Comparison of ENCODE assay signal across 12 cellular contexts in genomic region chr3:69252631-69253030, GRCh38.
"Had no signal": no experiment of that assay in that cellular context is flagged by ENCODE, and none has a peak within 500 bp of the region (broad histone marks: within the 10 kb centered on the region; RNA-seq: fewer than 3 reads in every experiment).

No MANE protein-coding gene starts in this region.

- H3K4me1 ChIP-seq: heart left ventricle, suprapubic skin had no signal

- H3K27me3 ChIP-seq: heart left ventricle, sigmoid colon, suprapubic skin had no signal

- H3K27ac ChIP-seq: heart left ventricle, sigmoid colon, suprapubic skin had no signal

- H3K36me3 ChIP-seq: sigmoid colon had no signal

- H3K4me3 ChIP-seq: heart left ventricle, sigmoid colon, suprapubic skin had no signal

- H3K9me3 ChIP-seq: heart left ventricle, sigmoid colon, suprapubic skin had no signal

- ATAC-seq: activated naive CD4-positive, alpha-beta T cell treated with anti-CD3 and anti-CD28 coated beads, Interleukin-2, amount 50 U/mL, for 72 hours; heart left ventricle; naive thymus-derived CD8-positive, alpha-beta T cell had no signal

- DNase-seq: activated effector memory CD4-positive, alpha-beta T cell treated with anti-CD3 and anti-CD28 coated beads, Interleukin-2, amount 50 U/mL, for 16 hours; activated T-cell treated with anti-CD3 and anti-CD28 coated beads, Interleukin-2, amount 50 U/mL, for 1 hour; amygdala; heart left ventricle; naive thymus-derived CD8-positive, alpha-beta T cell; nucleus accumbens; sigmoid colon; stimulated activated CD4-positive, alpha-beta T cell treated with anti-CD3 and anti-CD28 coated beads, Interleukin-12 subunit alpha, Interleukin-12 subunit beta, amount 100 ng/mL, for 4 hours; stimulated activated naive CD4-positive, alpha-beta T cell treated with Interleukin-2 at 50 U/mL for 16 hours; T-helper 2 cell had no signal
